Comparison of ENCODE assay signal across 8 cellular contexts in the genomic region with DNA sequence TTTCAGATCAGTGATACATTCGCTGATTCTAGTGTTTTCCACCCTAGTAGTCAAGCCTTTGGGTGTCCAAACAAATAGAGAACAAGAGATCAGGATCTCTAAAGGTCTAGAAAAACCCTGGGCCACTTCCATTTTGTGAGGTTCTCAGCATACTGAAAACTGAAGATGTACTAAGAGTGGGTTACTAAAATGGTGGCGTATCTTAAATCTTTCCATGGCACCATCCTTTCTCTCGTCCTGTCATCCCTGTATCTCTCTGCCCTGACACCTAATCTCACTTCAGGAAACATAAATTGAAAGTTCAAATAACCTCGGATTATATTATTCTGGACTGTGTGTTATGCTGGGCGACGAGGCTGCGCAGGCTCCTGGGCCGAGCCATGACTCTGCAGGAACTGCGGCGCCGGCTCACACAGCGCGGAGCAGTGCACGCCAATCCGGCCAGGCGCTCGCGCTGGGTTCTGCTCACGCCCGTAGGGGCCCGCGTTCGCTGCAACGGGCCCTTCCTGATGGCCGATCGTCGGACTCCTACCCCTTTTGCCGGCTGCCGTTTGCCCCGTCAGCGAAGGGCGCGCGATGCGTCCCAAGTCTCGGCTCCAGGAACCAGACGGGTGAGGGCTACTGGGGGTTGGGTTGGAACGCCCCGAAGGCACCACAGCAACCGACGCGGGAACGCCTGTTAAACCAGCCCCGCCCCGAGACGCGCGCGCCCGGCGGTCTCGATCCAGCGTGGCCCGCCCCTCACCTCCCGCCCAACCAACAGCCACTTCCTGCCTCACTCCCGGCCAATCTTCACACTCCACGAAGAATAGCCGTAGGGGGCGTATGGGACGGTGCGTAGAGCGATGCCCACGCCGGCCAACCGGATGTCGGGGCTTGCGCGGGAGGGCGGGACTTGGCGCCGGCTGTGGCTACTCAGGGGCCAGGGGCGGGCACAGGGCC. TPM values are rescaled to one million over a fixed set of nuclear protein-coding genes. Genes with fewer than 3 reads are reported as not detected.
DNase-seq lines count a peak whose midpoint lies in the region; ATAC-seq and TF ChIP-seq lines count a peak whose summit lies in the region.

No MANE protein-coding gene starts in this region.

- peak; percentile 88 for ATAC-seq in HG02571 (IDR thresholded peaks at IDR 0.05; ENCODE audit: unreplicated experiment)
- ATAC-seq in activated naive CD4-positive, alpha-beta T cell treated with anti-CD3 and anti-CD28 coated beads, Interleukin-2, amount 50 U/mL, for 72 hours: peak; percentile 88 to 92

- no peaks in the 10 kb centered on the region for H3K27me3 ChIP-seq in GM06990 (replicated peaks; ENCODE audit: control insufficient read depth, insufficient read depth, low read length)

- TF ChIP-seq POLR2A in NB4 (IDR thresholded peaks at IDR 0.05; ENCODE audit: extremely low read depth, insufficient read length): peak; percentile 60

- TF ChIP-seq CTCF in GM06990 (IDR thresholded peaks at IDR 0.05; ENCODE audit: insufficient read depth, low read length, poor library complexity, severe bottlenecking): no peak
- no peak for TF ChIP-seq CTCF in NB4 (IDR thresholded peaks at IDR 0.05; ENCODE audit: low read depth, low read length)

- no peaks in the 10 kb centered on the region for H3K9me3 Mint-ChIP-seq in activated naive CD4-positive, alpha-beta T cell treated with anti-CD3 and anti-CD28 coated beads, Interleukin-2, amount 50 U/mL, for 72 hours

- peak overlapping the region; percentile 99 to 100 for H3K27ac Mint-ChIP-seq in activated naive CD4-positive, alpha-beta T cell treated with anti-CD3 and anti-CD28 coated beads, Interleukin-2, amount 50 U/mL, for 72 hours

- peaks cover 6% of the 10 kb centered on the region for H3K36me3 ChIP-seq in GM06990 (ENCODE audit: control insufficient read depth, insufficient read depth, low read length)

- H3K27ac ChIP-seq in temporal lobe (ENCODE audit: low read depth, low read length): peak overlapping the region; percentile 95

- H3K4me3 ChIP-seq in GM06990 (replicated peaks; ENCODE audit: low read depth, low read length) (peak overlapping the region; percentile 92), NB4 (ENCODE audit: low read depth, low read length) (peak overlapping the region; percentile 86)

- peaks cover 29 to 35% of the 10 kb centered on the region in 2 donors for H3K36me3 Mint-ChIP-seq in activated naive CD4-positive, alpha-beta T cell treated with anti-CD3 and anti-CD28 coated beads, Interleukin-2, amount 50 U/mL, for 72 hours

- DNase-seq in GM06990 (ENCODE audit: extremely low read depth, insufficient read length): peak; percentile 99
- DNase-seq in NB4 (ENCODE audit: low read depth): peak; percentile 99
- peak; percentile 99 for DNase-seq in SK-N-DZ (ENCODE audit: low spot score)
- DNase-seq in activated naive CD4-positive, alpha-beta T cell treated with anti-CD3 and anti-CD28 coated beads, Interleukin-2, amount 50 U/mL, for 72 hours (ENCODE audit: low spot score in 2 of 2): peak; percentile 98 to 100
- DNase-seq in glomerular endothelial cell (ENCODE audit: extremely low read depth, low read depth, low spot score): peak; percentile 85
- DNase-seq in occipital lobe (lab: John Stamatoyannopoulos, UW): peak; percentile 99

RNA-seq across cellular contexts. Expression of a gene that starts 0.5 kb away (rescaled TPM):
- 272 and 278 TPM in 2 replicates for polyA plus RNA-seq in SK-N-DZ (2014; cell fraction: cytosol; rRNA removed)
- polyA plus RNA-seq in SK-N-DZ (2014; cell fraction: nucleus; rRNA removed): 116 and 122 TPM in 2 replicates
- 100 to 1,000 TPM; 417 to 484 TPM for total RNA-seq in activated naive CD4-positive, alpha-beta T cell treated with anti-CD3 and anti-CD28 coated beads, Interleukin-2, amount 50 U/mL, for 72 hours
- total RNA-seq in glomerular endothelial cell (446 and 509 TPM in 2 replicates), occipital lobe (352 TPM), temporal lobe (289 TPM)

RNA-seq across cellular contexts. Expression of a gene that starts 17.4 kb away (rescaled TPM):
- not detected in 2 replicates for polyA plus RNA-seq in SK-N-DZ (2014; cell fraction: cytosol; rRNA removed)
- polyA plus RNA-seq in SK-N-DZ (2014; cell fraction: nucleus; rRNA removed): not detected in 2 replicates
- not detected for total RNA-seq in activated naive CD4-positive, alpha-beta T cell treated with anti-CD3 and anti-CD28 coated beads, Interleukin-2, amount 50 U/mL, for 72 hours
- total RNA-seq in glomerular endothelial cell (3.0 TPM in 1 of 2 replicates, not detected in the other), occipital lobe (not detected), temporal lobe (not detected)

RNA-seq across cellular contexts. Expression of a gene that starts 34.4 kb away (rescaled TPM):
- 18.7 and 19.6 TPM in 2 replicates for polyA plus RNA-seq in SK-N-DZ (2014; cell fraction: cytosol; rRNA removed)
- 11.8 and 19.5 TPM in 2 replicates for polyA plus RNA-seq in SK-N-DZ (2014; cell fraction: nucleus; rRNA removed)
- 10 to 100 TPM; 25.3 to 29.6 TPM for total RNA-seq in activated naive CD4-positive, alpha-beta T cell treated with anti-CD3 and anti-CD28 coated beads, Interleukin-2, amount 50 U/mL, for 72 hours
- 21.7 and 25.1 TPM in 2 replicates for total RNA-seq in glomerular endothelial cell
- 9.4 TPM for total RNA-seq in occipital lobe
- 12.8 TPM for total RNA-seq in temporal lobe

Comparison
In these comparisons a context has a peak if more than half of its experiments do, and no peak if none do; other contexts are left out.
1. Peak in every context shown above with its lines: DNase-seq, ATAC-seq, H3K4me3 ChIP-seq and H3K27ac ChIP-seq.